Comparison of ENCODE assay signal across 13 cellular contexts in genomic region chr9:27437652-27438373, GRCh38.
A peak's percentile ranks its signal among the peaks of the same experiment; 100 is the strongest.
DNase-seq lines count a peak whose midpoint lies in the region; ATAC-seq and TF ChIP-seq lines count a peak whose summit lies in the region.
"Had no signal": no experiment of that assay in that cellular context is flagged by ENCODE, and none has a peak within 500 bp of the region (broad histone marks: within the 10 kb centered on the region; RNA-seq: fewer than 3 reads in every experiment).

No MANE protein-coding gene starts in this region.

- H3K9me3 ChIP-seq in breast epithelium (no peaks in the 10 kb centered on the region), adipocyte (ENCODE audit: control insufficient read depth, low read length) (no peaks in the 10 kb centered on the region), hepatocyte (ENCODE audit: low read depth) (no peaks in the 10 kb centered on the region), uterus (no peaks in the 10 kb centered on the region)
- H3K9me3 ChIP-seq: adrenal gland had no signal

- H2AFZ ChIP-seq in hepatocyte: no peak overlapping the region

- peaks cover 7% of the 10 kb centered on the region for H3K9me3 Mint-ChIP-seq in MCF 10A (ENCODE audit: unreplicated experiment)

- H3K4me2 ChIP-seq in hepatocyte: no peak overlapping the region

- no peaks in the 10 kb centered on the region for H3K27me3 Mint-ChIP-seq in MCF 10A (ENCODE audit: insufficient read depth, unreplicated experiment)

- ATAC-seq in GM18520 (IDR thresholded peaks at IDR 0.05; ENCODE audit: unreplicated experiment): no peak
- ATAC-seq in left colon: no peak
- ATAC-seq: Right ventricle myocardium inferior had no signal

- H3K27ac ChIP-seq in breast epithelium: peak overlapping the region in 1 of 2 donors; percentile 40
- H3K27ac ChIP-seq in hepatocyte: peak overlapping the region; percentile 42
- H3K27ac ChIP-seq in uterus: peak overlapping the region; percentile 34 to 44
- H3K27ac ChIP-seq: adrenal gland had no signal

- POLR2A ChIA-PET in MCF 10A (lab: Yijun Ruan, JAX): interaction anchor here (1.2 to 3.3 kb wide), 5 partner anchors 10 to 92 kb away, joined by 3 to 12 read pairs (median 8); partner anchors contain the start of gene MOB3B

- H4K20me1 ChIP-seq in hepatocyte (ENCODE audit: insufficient read depth, poor library complexity, severe bottlenecking): no peaks in the 10 kb centered on the region

- H3K4me1 ChIP-seq in breast epithelium: no peaks in the 10 kb centered on the region
- peaks cover 13% of the 10 kb centered on the region for H3K4me1 ChIP-seq in adipocyte (ENCODE audit: control insufficient read depth, insufficient read depth, low read length)
- H3K4me1 ChIP-seq in hepatocyte (ENCODE audit: insufficient read depth): peaks cover 12% of the 10 kb centered on the region
- H3K4me1 ChIP-seq in uterus: no peaks in the 10 kb centered on the region

- no peak overlapping the region for H3K4me3 Mint-ChIP-seq in MCF 10A (ENCODE audit: unreplicated experiment)

- intact Hi-C loops in MCF 10A (cut with micrococcal nuclease) (no loop called here), breast epithelium (cut with DNase I; ENCODE audit: low total_unique reads) (no loop called here), uterus (cut with DNase I; ENCODE audit: low total_unique reads) (no loop called here), left colon (cut with DNase I, micrococcal nuclease) (no loop called here)

- H3K4me1 Mint-ChIP-seq in MCF 10A (ENCODE audit: insufficient read depth, unreplicated experiment): peaks cover 39% of the 10 kb centered on the region

- TF ChIP-seq CTCF in MCF 10A (IDR thresholded peaks at IDR 0.05; ENCODE audit: unreplicated experiment) (no peak), breast epithelium (IDR thresholded peaks at IDR 0.05) (no peak), hepatocyte (IDR thresholded peaks at IDR 0.05; ENCODE audit: poor library complexity) (no peak), uterus (IDR thresholded peaks at IDR 0.05) (no peak)

- H3K9ac ChIP-seq in adipocyte (ENCODE audit: low read length): no peak overlapping the region

- peaks cover 39% of the 10 kb centered on the region for H3K79me2 ChIP-seq in hepatocyte

- H3K9me2 ChIP-seq in hepatocyte (replicated peaks; ENCODE audit: insufficient read depth): no peaks in the 10 kb centered on the region

- no peak overlapping the region for H3K4me3 ChIP-seq in breast epithelium
- no peak overlapping the region for H3K4me3 ChIP-seq in adipocyte (ENCODE audit: low read length)
- H3K4me3 ChIP-seq in hepatocyte: no peak overlapping the region
- H3K4me3 ChIP-seq in uterus: no peak overlapping the region
- H3K4me3 ChIP-seq: adrenal gland had no signal

- H3K36me3 ChIP-seq in breast epithelium (no peaks in the 10 kb centered on the region), adipocyte (ENCODE audit: control insufficient read depth, insufficient read depth, low read length, severe bottlenecking) (no peaks in the 10 kb centered on the region), hepatocyte (replicated peaks; ENCODE audit: insufficient read depth, low read depth) (no peaks in the 10 kb centered on the region), uterus (no peaks in the 10 kb centered on the region)
- H3K36me3 ChIP-seq: adrenal gland had no signal

- no TSS peak for BruUV-seq in MCF 10A (replicated peaks; lab: Mats Ljungman, UMichigan)

- H3K36me3 Mint-ChIP-seq in MCF 10A (ENCODE audit: insufficient read depth, unreplicated experiment): no peaks in the 10 kb centered on the region

- no peak for DNase-seq in MCF 10A (ENCODE audit: unreplicated experiment)
- DNase-seq in breast epithelium (ENCODE audit: low spot score in 2 of 2): no peak
- peak; percentile 4 for DNase-seq in adipocyte (ENCODE audit: low read depth)
- no peak for DNase-seq in hepatocyte (ENCODE audit: low spot score)
- no peak for DNase-seq in uterus
- DNase-seq in left colon: no peak
- DNase-seq in activated CD4-positive, alpha-beta T cell treated with anti-CD3 and anti-CD28 coated beads, Interleukin-2, amount 50 U/mL, for 1 hour: no peak
- DNase-seq: activated CD4-positive, alpha-beta T cell treated with anti-CD3 and anti-CD28 coated beads for 48 hours; activated T-cell treated with anti-CD3 and anti-CD28 coated beads, Interleukin-2, amount 50 U/mL, for 48 hours; adrenal gland; stimulated activated naive CD4-positive, alpha-beta T cell had no signal

- peak overlapping the region; percentile 62 for H3K27ac Mint-ChIP-seq in MCF 10A (ENCODE audit: low read depth, unreplicated experiment)

- WGBS in hepatocyte (ENCODE audit: low lambda C conversion rate, missing lambda C conversion rate): 74% methylated on average over 6 of the region's 6 CpGs

- CTCF ChIA-PET in MCF 10A (lab: Yijun Ruan, JAX): interaction anchor here (0.5 to 0.8 kb wide), 3 partner anchors 19 to 514 kb away, joined by 3 to 4 read pairs (median 4); partner anchors contain the start of gene MOB3B

- H3K27me3 ChIP-seq in breast epithelium (no peaks in the 10 kb centered on the region), adipocyte (replicated peaks; ENCODE audit: control insufficient read depth, insufficient read depth, low read length) (no peaks in the 10 kb centered on the region), hepatocyte (no peaks in the 10 kb centered on the region), uterus (no peaks in the 10 kb centered on the region)
- H3K27me3 ChIP-seq: adrenal gland had no signal

- TF ChIP-seq POLR2A in breast epithelium (IDR thresholded peaks at IDR 0.05) (no peak), uterus (IDR thresholded peaks at IDR 0.05) (no peak)
